1 cellular context compared by ENCODE assay signal in the genomic region with DNA sequence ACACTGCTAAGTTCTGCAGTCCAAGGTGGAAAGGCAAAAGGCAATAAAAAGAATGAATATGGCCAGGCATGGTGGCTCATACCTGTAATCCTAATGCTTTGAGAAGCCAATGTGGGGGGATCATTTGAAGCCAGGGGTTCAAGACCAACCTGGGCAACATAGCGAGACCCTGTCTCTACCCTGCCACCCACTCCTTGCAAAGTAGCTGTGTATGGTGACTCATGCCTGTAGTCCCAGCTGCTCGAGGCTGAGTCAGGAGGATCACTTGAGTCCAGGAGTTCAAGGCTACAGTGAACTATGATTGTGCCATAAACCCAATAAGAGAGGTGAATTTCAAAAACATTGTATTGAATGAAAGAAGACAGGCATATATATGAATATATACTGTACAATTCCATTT.
A peak's percentile ranks its signal among the peaks of the same experiment; 100 is the strongest.
TF ChIP-seq lines count a peak whose summit lies in the region.

No MANE protein-coding gene starts in this region.

TF ChIP-seq in endothelial cell of umbilical vein, 7 proteins besides CTCF, POLR2A, EP300 and RAD21:
- TF ChIP-seq FOS (IDR thresholded peaks at IDR 0.05; ENCODE audit: borderline replicate concordance, insufficient read depth, low read length) (peak; percentile 66), GATA2 (IDR thresholded peaks at IDR 0.05; ENCODE audit: insufficient read depth, insufficient read length, low read depth, low read length) (no peak), POLR2AphosphoS5 (IDR thresholded peaks at IDR 0.05; ENCODE audit: insufficient read depth, low read depth, low read length) (peak; percentile 13)
